In genomic region chr13:112446867-112447266, GRCh38 we compare ENCODE assay signal across 19 cellular contexts.
"Had no signal": no experiment of that assay in that cellular context is flagged by ENCODE, and none has a peak within 500 bp of the region (broad histone marks: within the 10 kb centered on the region; RNA-seq: fewer than 3 reads in every experiment).

No MANE protein-coding gene starts in this region.

- H3K4me3 Mint-ChIP-seq: activated CD4-positive, alpha-beta T cell treated with anti-CD3 and anti-CD28 coated beads for 36 hours; activated naive CD8-positive, alpha-beta T cell; nephron; stimulated activated effector memory CD8-positive, alpha-beta T cell treated with anti-CD3 and anti-CD28 coated beads, Interleukin-12 subunit alpha, Interleukin-12 subunit beta, amount 100 ng/mL, for 72 hours; T-cell; WTC11 had no signal

- DNase-seq: activated CD4-positive, alpha-beta T cell treated with anti-CD3 and anti-CD28 coated beads for 36 hours; activated CD4-positive, alpha-beta T cell treated with anti-CD3 and anti-CD28 coated beads, Interleukin-2, amount 50 U/mL, for 48 hours; activated CD8-positive, alpha-beta memory T cell treated with anti-CD3 and anti-CD28 coated beads, Interleukin-2, amount 50 U/mL, for 4 hours; activated gamma-delta T cell; amniotic stem cell; gastrocnemius medialis; mesenchymal stem cell; occipital lobe; stimulated activated CD4-positive, alpha-beta T cell treated with anti-CD3 and anti-CD28 coated beads, Interleukin-4, amount 100 ng/mL, for 24 hours; upper lobe of right lung had no signal

- H3K9me3 ChIP-seq: gastrocnemius medialis, upper lobe of right lung had no signal

- H3K36me3 Mint-ChIP-seq: activated naive CD8-positive, alpha-beta T cell; stimulated activated effector memory CD8-positive, alpha-beta T cell treated with anti-CD3 and anti-CD28 coated beads, Interleukin-12 subunit alpha, Interleukin-12 subunit beta, amount 100 ng/mL, for 72 hours; T-cell; WTC11 had no signal

- H3K36me3 ChIP-seq: cardiac muscle cell, gastrocnemius medialis, upper lobe of right lung had no signal

- ATAC-seq: activated CD4-positive, alpha-beta T cell treated with anti-CD3 and anti-CD28 coated beads for 36 hours; gastrocnemius medialis; right cardiac atrium; stimulated activated effector memory CD8-positive, alpha-beta T cell treated with anti-CD3 and anti-CD28 coated beads, Interleukin-12 subunit alpha, Interleukin-12 subunit beta, amount 100 ng/mL, for 72 hours; T-cell; upper lobe of right lung; WTC11 had no signal

- H3K4me1 ChIP-seq: gastrocnemius medialis had no signal

- H3K27ac Mint-ChIP-seq: activated CD4-positive, alpha-beta T cell treated with anti-CD3 and anti-CD28 coated beads for 36 hours; activated naive CD8-positive, alpha-beta T cell; nephron; progenitor cell of endocrine pancreas; stimulated activated effector memory CD8-positive, alpha-beta T cell treated with anti-CD3 and anti-CD28 coated beads, Interleukin-12 subunit alpha, Interleukin-12 subunit beta, amount 100 ng/mL, for 72 hours; T-cell; WTC11 had no signal

- H3K4me3 ChIP-seq: cardiac muscle cell, gastrocnemius medialis, skin epidermis, upper lobe of right lung had no signal

- H3K9me3 Mint-ChIP-seq: nephron; stimulated activated effector memory CD8-positive, alpha-beta T cell treated with anti-CD3 and anti-CD28 coated beads, Interleukin-12 subunit alpha, Interleukin-12 subunit beta, amount 100 ng/mL, for 72 hours; T-cell; WTC11 had no signal

- H3K27ac ChIP-seq: cardiac muscle cell, gastrocnemius medialis, skin epidermis, upper lobe of right lung had no signal
